ENCODE assay signal across 17 cellular contexts in the genomic region with DNA sequence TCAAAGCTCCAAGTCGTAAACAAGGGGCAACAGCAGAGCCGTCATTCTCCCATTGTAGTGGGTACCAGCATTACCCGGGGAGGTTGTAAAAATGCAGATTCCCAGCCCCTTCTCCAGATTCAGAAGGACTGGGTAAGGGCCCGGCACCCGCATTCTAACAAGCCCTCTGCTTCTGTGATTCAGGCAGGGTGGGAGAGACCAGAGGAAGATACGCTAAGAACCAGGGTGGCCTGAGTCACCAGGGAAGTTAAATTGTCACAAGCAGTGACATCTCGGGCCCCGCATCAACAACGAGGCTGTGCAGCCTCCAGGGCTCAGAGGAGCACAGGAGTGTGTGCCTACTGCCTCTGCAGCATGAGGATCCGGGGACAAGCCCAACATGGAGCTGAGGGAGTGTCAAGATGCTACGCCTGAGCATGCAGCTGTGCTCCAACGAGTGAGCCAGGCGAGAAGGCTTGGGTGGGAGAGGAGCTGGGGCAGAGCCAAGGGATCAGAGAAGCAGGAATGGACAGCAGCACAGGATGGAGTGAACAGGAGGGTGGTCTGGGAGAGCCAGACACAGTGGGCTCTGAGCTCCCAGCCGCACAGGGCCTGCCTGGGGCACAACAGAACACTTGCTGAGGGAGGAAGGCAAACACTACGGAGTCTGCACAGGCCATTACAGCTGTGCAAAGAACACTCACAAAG.
A peak's percentile ranks its signal among the peaks of the same experiment; 100 is the strongest.
DNase-seq lines count a peak whose midpoint lies in the region; ATAC-seq and TF ChIP-seq lines count a peak whose summit lies in the region.
"Had no signal": no experiment of that assay in that cellular context is flagged by ENCODE, and none has a peak within 500 bp of the region (broad histone marks: within the 10 kb centered on the region; RNA-seq: fewer than 3 reads in every experiment).

No MANE protein-coding gene starts in this region.

- no peaks in the 10 kb centered on the region for H3K9me3 Mint-ChIP-seq in activated naive CD4-positive, alpha-beta T cell treated with anti-CD3 and anti-CD28 coated beads, Interleukin-2, amount 50 U/mL, for 24 hours
- H3K9me3 Mint-ChIP-seq: central memory CD8-positive, alpha-beta T cell; IgD-negative memory B cell had no signal

- H3K27me3 ChIP-seq in adipocyte (replicated peaks; ENCODE audit: control insufficient read depth, insufficient read depth, low read length) (no peaks in the 10 kb centered on the region), lower lobe of right lung (ENCODE audit: low read depth) (peaks cover 7% of the 10 kb centered on the region), transverse colon (no peaks in the 10 kb centered on the region), foreskin keratinocyte (peaks cover 10% of the 10 kb centered on the region)
- H3K27me3 ChIP-seq: SJCRH30 had no signal

- no peak overlapping the region for H3K4me3 Mint-ChIP-seq in activated naive CD4-positive, alpha-beta T cell treated with anti-CD3 and anti-CD28 coated beads, Interleukin-2, amount 50 U/mL, for 24 hours
- H3K4me3 Mint-ChIP-seq: central memory CD8-positive, alpha-beta T cell had no signal

- H3K9me3 ChIP-seq in adipocyte (ENCODE audit: control insufficient read depth, low read length) (no peaks in the 10 kb centered on the region), lower lobe of right lung (no peaks in the 10 kb centered on the region), transverse colon (no peaks in the 10 kb centered on the region)
- H3K9me3 ChIP-seq: psoas muscle, SJCRH30 had no signal

- no peak for DNase-seq in activated naive CD4-positive, alpha-beta T cell treated with anti-CD3 and anti-CD28 coated beads, Interleukin-2, amount 50 U/mL, for 16 hours
- no peak for DNase-seq in adipocyte (ENCODE audit: low read depth)
- peak; percentile 37 for DNase-seq in lower lobe of right lung
- DNase-seq in transverse colon = peak; percentile 6
- DNase-seq in amygdala (lab: John Stamatoyannopoulos, UW) = no peak
- DNase-seq in foreskin keratinocyte = no peak
- DNase-seq: activated CD4-positive, alpha-beta T cell treated with anti-CD3 and anti-CD28 coated beads for 4 hours; activated T-cell treated with anti-CD3 and anti-CD28 coated beads for 4 hours; foreskin fibroblast; NCI-H2171; SJCRH30 had no signal

- TF ChIP-seq EP300 in transverse colon (IDR thresholded peaks at IDR 0.05; ENCODE audit: low read depth) = no peak

- peak overlapping the region; percentile 62 for H3K27ac Mint-ChIP-seq in activated naive CD4-positive, alpha-beta T cell treated with anti-CD3 and anti-CD28 coated beads, Interleukin-2, amount 50 U/mL, for 24 hours
- H3K27ac Mint-ChIP-seq: IgD-negative memory B cell had no signal

- H3K36me3 Mint-ChIP-seq in activated naive CD4-positive, alpha-beta T cell treated with anti-CD3 and anti-CD28 coated beads, Interleukin-2, amount 50 U/mL, for 24 hours = no peaks in the 10 kb centered on the region
- H3K36me3 Mint-ChIP-seq: IgD-negative memory B cell had no signal

- peaks cover 4% of the 10 kb centered on the region for H3K4me1 Mint-ChIP-seq in activated naive CD4-positive, alpha-beta T cell treated with anti-CD3 and anti-CD28 coated beads, Interleukin-2, amount 50 U/mL, for 24 hours
- H3K4me1 Mint-ChIP-seq: central memory CD8-positive, alpha-beta T cell; IgD-negative memory B cell had no signal

- H3K27me3 Mint-ChIP-seq in activated naive CD4-positive, alpha-beta T cell treated with anti-CD3 and anti-CD28 coated beads, Interleukin-2, amount 50 U/mL, for 24 hours = no peaks in the 10 kb centered on the region

- H3K27ac ChIP-seq in lower lobe of right lung (no peak overlapping the region), transverse colon (no peak overlapping the region), foreskin keratinocyte (no peak overlapping the region)
- H3K27ac ChIP-seq: psoas muscle, SJCRH30 had no signal

- H3K9ac ChIP-seq in adipocyte (ENCODE audit: low read length) = peak overlapping the region; percentile 68

- ATAC-seq in lower lobe of right lung = peak; percentile 25 to 45
- ATAC-seq in GM18907 (IDR thresholded peaks at IDR 0.05; ENCODE audit: unreplicated experiment) = no peak
- no peak for ATAC-seq in foreskin keratinocyte
- ATAC-seq: left lobe of liver had no signal

- H3K4me1 ChIP-seq in adipocyte (ENCODE audit: control insufficient read depth, insufficient read depth, low read length) (peaks cover 76% of the 10 kb centered on the region), lower lobe of right lung (peaks cover 29% of the 10 kb centered on the region), transverse colon (peaks cover 10 to 15% (median 13%) of the 10 kb centered on the region in 4 donors), foreskin keratinocyte (no peaks in the 10 kb centered on the region)

- TF ChIP-seq CTCF in lower lobe of right lung (IDR thresholded peaks at IDR 0.05) (no peak), transverse colon (IDR thresholded peaks at IDR 0.05) (no peak), foreskin keratinocyte (conservative IDR thresholded peaks at IDR 0.05) (no peak)

- WGBS in transverse colon (ENCODE audit: low coverage in 1 of 2), 2 donors = 82 to 90% methylated on average over 5 to 15 of the region's 15 CpGs

- in situ Hi-C loops in transverse colon (cut with MboI; ENCODE audit: low pct_ligation_motif_present in 1 of 4, low pct_unique_long_range_greater_than_20kb in 1 of 4, low sequenced_read_pairs in 3 of 4) = no loop called here

- intact Hi-C loops in lower lobe of right lung (cut with DNase I) = no loop called here
- intact Hi-C loops in transverse colon (cut with DNase I; ENCODE audit: low total_unique reads) = no loop called here

- H3K36me3 ChIP-seq in adipocyte (ENCODE audit: control insufficient read depth, insufficient read depth, low read length, severe bottlenecking) (no peaks in the 10 kb centered on the region), lower lobe of right lung (no peaks in the 10 kb centered on the region), transverse colon (no peaks in the 10 kb centered on the region)
- H3K36me3 ChIP-seq: SJCRH30 had no signal

- H3K4me3 ChIP-seq in adipocyte (ENCODE audit: low read length) = peak overlapping the region; percentile 49
- H3K4me3 ChIP-seq in lower lobe of right lung = no peak overlapping the region
- H3K4me3 ChIP-seq in transverse colon = no peak overlapping the region
- H3K4me3 ChIP-seq: psoas muscle, SJCRH30 had no signal

- no peak for TF ChIP-seq POLR2A in transverse colon (IDR thresholded peaks at IDR 0.05)

Comparison
In these comparisons a context has a peak if more than half of its experiments do, and no peak if none do; other contexts are left out.
1. DNase-seq: peak in lower lobe of right lung (single experiment) and transverse colon (single experiment); none in activated naive CD4-positive, alpha-beta T cell treated with anti-CD3 and anti-CD28 coated beads, Interleukin-2, amount 50 U/mL, for 16 hours (single experiment), adipocyte (single experiment), amygdala (0 of 56) and foreskin keratinocyte (0 of 2).
2. ATAC-seq: peak in lower lobe of right lung (2 of 2); none in GM18907 (single experiment) and foreskin keratinocyte (single experiment).